30 cellular contexts compared by ENCODE assay signal in the genomic region with DNA sequence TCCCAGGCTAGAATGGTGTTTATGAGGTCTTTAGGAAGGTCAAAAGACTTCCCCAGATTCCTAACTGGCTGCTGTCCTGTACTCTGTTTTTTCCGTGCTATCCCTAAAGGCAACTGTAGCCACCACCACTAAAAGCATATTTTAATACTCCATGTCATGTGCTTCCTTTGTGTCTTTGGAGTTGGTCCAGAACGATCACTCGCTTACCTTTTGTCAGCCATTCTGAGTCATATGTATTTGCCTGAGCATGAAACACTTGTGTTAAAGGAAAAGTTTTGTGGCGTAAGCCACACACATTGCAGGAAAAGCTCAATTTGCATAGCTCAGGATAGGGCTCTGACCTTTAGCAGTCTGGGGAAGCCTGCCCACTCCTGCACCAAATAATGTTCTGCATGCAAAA.
DNase-seq lines count a peak whose midpoint lies in the region; ATAC-seq, FAIRE-seq and TF ChIP-seq lines count a peak whose summit lies in the region.
"Had no signal": no experiment of that assay in that cellular context is flagged by ENCODE, and none has a peak within 500 bp of the region (broad histone marks: within the 10 kb centered on the region; RNA-seq: fewer than 3 reads in every experiment).

No MANE protein-coding gene starts in this region.

- no peaks in the 10 kb centered on the region for H3K9me3 Mint-ChIP-seq in chondrocyte (ENCODE audit: low read depth)
- no peaks in the 10 kb centered on the region for H3K9me3 Mint-ChIP-seq in activated CD4-positive, alpha-beta T cell treated with anti-CD3 and anti-CD28 coated beads, Interleukin-2, amount 10 ng/mL, durations not matched to agents 7 days and 5 days
- H3K9me3 Mint-ChIP-seq: CD8-positive, alpha-beta T cell; T-helper 1 cell treated with Interleukin-12 subunit alpha and Interleukin-12 subunit beta and Interleukin-4 antibody, amounts not matched to agents 30 μg/mL and 1 μg/mL, for 36 hours had no signal

- POLR2A ChIA-PET in activated CD4-positive, alpha-beta T cell treated with anti-CD3 and anti-CD28 coated beads, Interleukin-2, amount 10 ng/mL, durations not matched to agents 7 days and 5 days (lab: Charles Lee) = no interaction called here

- H3K79me2 ChIP-seq in GM23248 (ENCODE audit: insufficient read depth) = no peaks in the 10 kb centered on the region

- no peak overlapping the region for H2AFZ ChIP-seq in GM23248

- H3K27ac ChIP-seq in left lung (no peak overlapping the region), GM23248 (no peak overlapping the region)
- H3K27ac ChIP-seq: left ventricle myocardium inferior, SK-N-MC had no signal

- no peak overlapping the region for H3K4me3 Mint-ChIP-seq in chondrocyte (ENCODE audit: unreplicated experiment)
- no peak overlapping the region for H3K4me3 Mint-ChIP-seq in activated CD4-positive, alpha-beta T cell treated with anti-CD3 and anti-CD28 coated beads, Interleukin-2, amount 10 ng/mL, durations not matched to agents 7 days and 5 days
- H3K4me3 Mint-ChIP-seq: activated CD8-positive, alpha-beta memory T cell treated with anti-CD3 and anti-CD28 coated beads, Interleukin-2, amount 10 ng/mL, durations not matched to agents 7 days and 5 days; CD8-positive, alpha-beta T cell; T-helper 1 cell treated with Interleukin-12 subunit alpha and Interleukin-12 subunit beta and Interleukin-4 antibody, amounts not matched to agents 30 μg/mL and 1 μg/mL, for 36 hours had no signal

- no peaks in the 10 kb centered on the region for H4K20me1 ChIP-seq in GM23248 (ENCODE audit: insufficient read depth)

- H3K36me3 ChIP-seq in mucosa of descending colon (ENCODE audit: low read depth) (no peaks in the 10 kb centered on the region), left lung (no peaks in the 10 kb centered on the region), GM23248 (ENCODE audit: low read depth) (no peaks in the 10 kb centered on the region)
- H3K36me3 ChIP-seq: BE2C, left ventricle myocardium inferior had no signal

- H3K9ac ChIP-seq in GM23248 = no peak overlapping the region

- peaks cover 22% of the 10 kb centered on the region for H3K4me1 Mint-ChIP-seq in chondrocyte (ENCODE audit: low read depth)
- H3K4me1 Mint-ChIP-seq in activated CD4-positive, alpha-beta T cell treated with anti-CD3 and anti-CD28 coated beads, Interleukin-2, amount 10 ng/mL, durations not matched to agents 7 days and 5 days = no peaks in the 10 kb centered on the region
- H3K4me1 Mint-ChIP-seq: activated CD8-positive, alpha-beta memory T cell treated with anti-CD3 and anti-CD28 coated beads, Interleukin-2, amount 10 ng/mL, durations not matched to agents 7 days and 5 days had no signal

- no peaks in the 10 kb centered on the region for H3K9me3 ChIP-seq in mucosa of descending colon
- H3K9me3 ChIP-seq in left lung = no peaks in the 10 kb centered on the region
- no peaks in the 10 kb centered on the region for H3K9me3 ChIP-seq in GM23248 (ENCODE audit: low read depth)
- H3K9me3 ChIP-seq: BE2C, left ventricle myocardium inferior had no signal

- peaks cover 0 to 6% of the 10 kb centered on the region in 2 donors for H3K27me3 ChIP-seq in left lung
- H3K27me3 ChIP-seq in GM23248 (replicated peaks; ENCODE audit: insufficient read depth) = no peaks in the 10 kb centered on the region
- H3K27me3 ChIP-seq: BE2C had no signal

- no peaks in the 10 kb centered on the region for H3F3A ChIP-seq in GM23248 (ENCODE audit: insufficient read depth)

- H3K27me3 Mint-ChIP-seq in chondrocyte (ENCODE audit: low read depth) = peaks cover 2% of the 10 kb centered on the region
- H3K27me3 Mint-ChIP-seq in activated CD4-positive, alpha-beta T cell treated with anti-CD3 and anti-CD28 coated beads, Interleukin-2, amount 10 ng/mL, durations not matched to agents 7 days and 5 days = no peaks in the 10 kb centered on the region

- H3K4me2 ChIP-seq in GM23248 (ENCODE audit: unreplicated experiment) = no peak overlapping the region

- H3K9me2 ChIP-seq in GM23248 (ENCODE audit: insufficient read depth) = no peaks in the 10 kb centered on the region

- H3K36me3 Mint-ChIP-seq in chondrocyte (ENCODE audit: low read depth) = no peaks in the 10 kb centered on the region
- H3K36me3 Mint-ChIP-seq in activated CD4-positive, alpha-beta T cell treated with anti-CD3 and anti-CD28 coated beads, Interleukin-2, amount 10 ng/mL, durations not matched to agents 7 days and 5 days (ENCODE audit: low read depth) = no peaks in the 10 kb centered on the region
- H3K36me3 Mint-ChIP-seq: activated CD8-positive, alpha-beta memory T cell treated with anti-CD3 and anti-CD28 coated beads, Interleukin-2, amount 10 ng/mL, durations not matched to agents 7 days and 5 days; CD8-positive, alpha-beta T cell had no signal

- DNase-seq in H4 (ENCODE audit: low spot score) (peak; percentile 66), RCC 7860 (ENCODE audit: low spot score) (peak; percentile 6), chondrocyte (ENCODE audit: low spot score) (no peak), mucosa of descending colon (no peak), left lung (no peak), GM23248 (no peak)
- DNase-seq in activated CD4-positive, alpha-beta T cell treated with anti-CD3 and anti-CD28 coated beads, Interleukin-2, amount 10 ng/mL, durations not matched to agents 7 days and 5 days = no peak
- DNase-seq: activated CD4-positive, alpha-beta T cell treated with anti-CD3 and anti-CD28 coated beads, Interleukin-2, amount 50 U/mL, for 4 hours; activated CD4-positive, CD25-positive, alpha-beta regulatory T cell; activated CD8-positive, alpha-beta memory T cell treated with anti-CD3 and anti-CD28 coated beads, Interleukin-2, amount 10 ng/mL, durations not matched to agents 7 days and 5 days; activated naive CD4-positive, alpha-beta T cell treated with Interleukin-2 at 50 U/mL for 16 hours; BE2C; CD8-positive, alpha-beta T cell; effector CD8-positive, alpha-beta T cell; glutamatergic neuron; left ventricle myocardium inferior; NCI-H1092 treated with DMSO at 0.1 percent for 48 hours; NCI-H187; NCI-H2171; NCI-H510A; stimulated activated CD4-positive, alpha-beta T cell treated with anti-CD3 and anti-CD28 coated beads, Interleukin-1b, Interleukin-23, amount 100 ng/mL, for 48 hours; stimulated activated naive CD8-positive, alpha-beta T cell treated with anti-CD3 and anti-CD28 coated beads, Interleukin-15, Interleukin-2, amounts not matched to agents 100 U/mL and 50 U/mL, for 24 hours had no signal

- CTCF ChIA-PET in activated CD4-positive, alpha-beta T cell treated with anti-CD3 and anti-CD28 coated beads, Interleukin-2, amount 10 ng/mL, durations not matched to agents 7 days and 5 days (lab: Charles Lee) = interaction anchor here (0.5 kb wide), 1 partner anchor 1552 kb away, joined by 5 read pairs; no protein-coding TSS in a partner anchor

- ATAC-seq in mucosa of descending colon = peak; percentile 44
- no peak for ATAC-seq in left lung
- ATAC-seq: activated CD8-positive, alpha-beta memory T cell treated with anti-CD3 and anti-CD28 coated beads, Interleukin-2, amount 10 ng/mL, durations not matched to agents 7 days and 5 days; CD8-positive, alpha-beta T cell; GM12878; K562; stimulated activated naive CD8-positive, alpha-beta T cell treated with anti-CD3 and anti-CD28 coated beads, Interleukin-15, Interleukin-2, amounts not matched to agents 100 U/mL and 50 U/mL, for 24 hours had no signal

- peak overlapping the region; percentile 52 for H3K27ac Mint-ChIP-seq in chondrocyte (ENCODE audit: unreplicated experiment)
- H3K27ac Mint-ChIP-seq in activated CD4-positive, alpha-beta T cell treated with anti-CD3 and anti-CD28 coated beads, Interleukin-2, amount 10 ng/mL, durations not matched to agents 7 days and 5 days = no peak overlapping the region
- H3K27ac Mint-ChIP-seq: activated CD8-positive, alpha-beta memory T cell treated with anti-CD3 and anti-CD28 coated beads, Interleukin-2, amount 10 ng/mL, durations not matched to agents 7 days and 5 days; CD8-positive, alpha-beta T cell; T-helper 1 cell treated with Interleukin-12 subunit alpha and Interleukin-12 subunit beta and Interleukin-4 antibody, amounts not matched to agents 30 μg/mL and 1 μg/mL, for 36 hours had no signal

- in situ Hi-C loops in GM23248 (cut with MboI) = loop anchor here (25.0 kb wide), 1 partner anchor 557 kb away; no protein-coding TSS in a partner anchor

- FAIRE-seq in RCC 7860 (lab: Jason Lieb, UNC) = no peak
- FAIRE-seq: colon, GM12878, HTR-8/SVneo, K562, TTC549 had no signal

- intact Hi-C loops in mucosa of descending colon (cut with DNase I, micrococcal nuclease) (no loop called here), left lung (cut with DNase I) (no loop called here)

- TF ChIP-seq CTCF in chondrocyte (IDR thresholded peaks at IDR 0.05) (no peak), mucosa of descending colon (IDR thresholded peaks at IDR 0.05) (no peak), left lung (IDR thresholded peaks at IDR 0.05) (no peak)

- H3K4me3 ChIP-seq in mucosa of descending colon (no peak overlapping the region), left lung (no peak overlapping the region), GM23248 (no peak overlapping the region)
- H3K4me3 ChIP-seq: GM12878, K562, left ventricle myocardium inferior, SK-N-MC, skin epidermis had no signal

- WGBS in GM23248 (ENCODE audit: low coverage in 1 of 2, low lambda C conversion rate in 2 of 2, missing lambda C conversion rate in 2 of 2), 2 experiments = 69 to 72% methylated on average over 4 of the region's 4 CpGs

- H3K4me1 ChIP-seq in mucosa of descending colon (ENCODE audit: low read depth) = peaks cover 4% of the 10 kb centered on the region
- H3K4me1 ChIP-seq in left lung = no peaks in the 10 kb centered on the region
- no peaks in the 10 kb centered on the region for H3K4me1 ChIP-seq in GM23248 (ENCODE audit: insufficient read depth)
- H3K4me1 ChIP-seq: BE2C, left ventricle myocardium inferior had no signal

Comparison
In these comparisons a context has a peak if more than half of its experiments do, and no peak if none do; other contexts are left out.
1. DNase-seq: peak in H4 (single experiment) and RCC 7860 (single experiment); none in chondrocyte (single experiment), mucosa of descending colon (0 of 3), left lung (0 of 2), activated CD4-positive, alpha-beta T cell treated with anti-CD3 and anti-CD28 coated beads, Interleukin-2, amount 10 ng/mL, durations not matched to agents 7 days and 5 days (single experiment) and GM23248 (single experiment).